8 cellular contexts compared by ENCODE assay signal in genomic region chr5:9361835-9362234, GRCh38.
A peak's percentile ranks its signal among the peaks of the same experiment; 100 is the strongest.
DNase-seq lines count a peak whose midpoint lies in the region; ATAC-seq and TF ChIP-seq lines count a peak whose summit lies in the region.

No MANE protein-coding gene starts in this region.

- TF ChIP-seq CTCF in BE2C (IDR thresholded peaks at IDR 0.05; ENCODE audit: low read depth, low read length) (peak; percentile 81), retinal pigment epithelial cell (conservative IDR thresholded peaks at IDR 0.05; ENCODE audit: low read depth, low read length) (peak; percentile 73)

- DNase-seq in BE2C (peak; percentile 63), NCI-H1048 (lab: John Stamatoyannopoulos, UW) (peak; percentile 49), germinal center (ENCODE audit: low spot score) (peak; percentile 38), retinal pigment epithelial cell (ENCODE audit: low read depth) (no peak), dermis blood vessel endothelial cell (no peak)
- DNase-seq in activated CD4-positive, alpha-beta T cell treated with anti-CD3 and anti-CD28 coated beads for 48 hours = peak; percentile 53

- no peak for TF ChIP-seq POLR2A in GM18505 (IDR thresholded peaks at IDR 0.05; ENCODE audit: borderline replicate concordance, extremely low read depth, insufficient read depth, insufficient read length)

- H3K4me1 ChIP-seq in BE2C = no peaks in the 10 kb centered on the region

- H3K27me3 ChIP-seq in BE2C = no peaks in the 10 kb centered on the region

- peak; percentile 63 for ATAC-seq in GM18505 (IDR thresholded peaks at IDR 0.05; ENCODE audit: unreplicated experiment)
- ATAC-seq in HG02852 (IDR thresholded peaks at IDR 0.05; ENCODE audit: unreplicated experiment) = peak; percentile 65

- H3K9me3 ChIP-seq in BE2C = no peaks in the 10 kb centered on the region

- no peaks in the 10 kb centered on the region for H3K36me3 ChIP-seq in BE2C

- H3K4me3 ChIP-seq in BE2C (ENCODE audit: low read depth, low read length) = no peak overlapping the region
- H3K4me3 ChIP-seq in retinal pigment epithelial cell (ENCODE audit: low read length) = no peak overlapping the region

Comparison
In these comparisons a context has a peak if more than half of its experiments do, and no peak if none do; other contexts are left out.
1. DNase-seq: peak in BE2C (single experiment), NCI-H1048 (single experiment), activated CD4-positive, alpha-beta T cell treated with anti-CD3 and anti-CD28 coated beads for 48 hours (single experiment) and germinal center (single experiment); none in retinal pigment epithelial cell (single experiment) and dermis blood vessel endothelial cell (single experiment).